Comparison of ENCODE assay signal across 16 cellular contexts in the genomic region with DNA sequence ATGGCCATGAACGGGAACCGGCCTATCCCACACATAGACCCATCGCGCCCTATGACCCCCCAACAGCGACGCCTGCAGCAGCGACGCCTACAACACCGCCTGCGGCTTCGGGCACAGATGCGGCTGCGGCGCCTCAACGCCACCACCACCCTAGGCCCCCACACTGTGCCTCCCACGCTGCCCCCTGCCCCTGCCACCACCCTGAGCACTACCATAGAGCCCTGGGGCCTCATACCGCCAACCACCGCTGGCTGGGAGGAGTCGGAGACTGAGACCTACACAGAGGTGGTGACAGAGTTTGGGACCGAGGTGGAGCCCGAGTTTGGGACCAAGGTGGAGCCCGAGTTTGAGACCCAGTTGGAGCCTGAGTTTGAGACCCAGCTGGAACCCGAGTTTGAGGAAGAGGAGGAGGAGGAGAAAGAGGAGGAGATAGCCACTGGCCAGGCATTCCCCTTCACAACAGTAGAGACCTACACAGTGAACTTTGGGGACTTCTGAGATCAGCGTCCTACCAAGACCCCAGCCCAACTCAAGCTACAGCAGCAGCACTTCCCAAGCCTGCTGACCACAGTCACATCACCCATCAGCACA. TPM values are rescaled to one million over a fixed set of nuclear protein-coding genes. Genes with fewer than 3 reads are reported as not detected.
DNase-seq lines count a peak whose midpoint lies in the region; ATAC-seq and TF ChIP-seq lines count a peak whose summit lies in the region.
"Had no signal": no experiment of that assay in that cellular context is flagged by ENCODE, and none has a peak within 500 bp of the region (broad histone marks: within the 10 kb centered on the region; RNA-seq: fewer than 3 reads in every experiment).

No MANE protein-coding gene starts in this region.

- peak overlapping the region; percentile 95 for H3K27ac ChIP-seq in layer of hippocampus (ENCODE audit: low read depth, low read length)
- H3K27ac ChIP-seq: BLaER1, uterus had no signal

- no peak for TF ChIP-seq CTCF in activated CD8-positive, alpha-beta T cell treated with anti-CD3 and anti-CD28 coated beads for 36 hours (IDR thresholded peaks at IDR 0.05)

- DNase-seq in activated CD8-positive, alpha-beta T cell treated with anti-CD3 and anti-CD28 coated beads for 36 hours: no peak
- no peak for DNase-seq in stimulated activated CD4-positive, alpha-beta T cell treated with anti-CD3 and anti-CD28 coated beads, Interleukin-12 subunit alpha, Interleukin-12 subunit beta, amount 100 ng/mL, for 4 hours
- DNase-seq: activated CD4-positive, CD25-positive, alpha-beta regulatory T cell treated with anti-CD3 and anti-CD28 coated beads, Interleukin-2, amount 50 U/mL, for 72 hours; activated naive CD8-positive, alpha-beta T cell treated with anti-CD3 and anti-CD28 coated beads, Interleukin-2, amount 10 ng/mL, durations not matched to agents 7 days and 5 days; activated T-cell treated with anti-CD3 and anti-CD28 coated beads, Interleukin-2, amount 50 U/mL, for 1 hour; GOT3; mesenchymal stem cell; NCI-H1092; RPMI8226; uterus had no signal

- no peak overlapping the region for H3K27ac Mint-ChIP-seq in activated CD8-positive, alpha-beta T cell treated with anti-CD3 and anti-CD28 coated beads for 36 hours
- H3K27ac Mint-ChIP-seq: activated naive CD8-positive, alpha-beta T cell treated with anti-CD3 and anti-CD28 coated beads, Interleukin-2, amount 10 ng/mL, durations not matched to agents 7 days and 5 days; stimulated activated memory B cell treated with anti-CD40 and anti-IgM and Interleukin-4, amounts not matched to agents 10 μg/mL and 1 μg/mL and 100 μg/mL, for 72 hours; T-helper 1 cell treated with Interleukin-12 subunit alpha and Interleukin-12 subunit beta and Interleukin-4 antibody, amounts not matched to agents 30 μg/mL and 1 μg/mL, for 36 hours had no signal

- peak; percentile 10 for ATAC-seq in activated CD8-positive, alpha-beta T cell treated with anti-CD3 and anti-CD28 coated beads for 36 hours
- no peak for ATAC-seq in HG02973 (IDR thresholded peaks at IDR 0.05; ENCODE audit: unreplicated experiment)
- ATAC-seq: gastroesophageal sphincter had no signal

- CTCF ChIA-PET in activated CD8-positive, alpha-beta T cell treated with anti-CD3 and anti-CD28 coated beads for 36 hours (lab: Charles Lee): no interaction called here

- H3K9me3 Mint-ChIP-seq in activated CD8-positive, alpha-beta T cell treated with anti-CD3 and anti-CD28 coated beads for 36 hours: no peaks in the 10 kb centered on the region
- H3K9me3 Mint-ChIP-seq: activated naive CD8-positive, alpha-beta T cell treated with anti-CD3 and anti-CD28 coated beads, Interleukin-2, amount 10 ng/mL, durations not matched to agents 7 days and 5 days; stimulated activated memory B cell treated with anti-CD40 and anti-IgM and Interleukin-4, amounts not matched to agents 10 μg/mL and 1 μg/mL and 100 μg/mL, for 72 hours; T-helper 1 cell treated with Interleukin-12 subunit alpha and Interleukin-12 subunit beta and Interleukin-4 antibody, amounts not matched to agents 30 μg/mL and 1 μg/mL, for 36 hours had no signal

- intact Hi-C loops in activated CD8-positive, alpha-beta T cell treated with anti-CD3 and anti-CD28 coated beads for 36 hours (cut with micrococcal nuclease): no loop called here

- H3K4me3 Mint-ChIP-seq in activated CD8-positive, alpha-beta T cell treated with anti-CD3 and anti-CD28 coated beads for 36 hours: no peak overlapping the region
- H3K4me3 Mint-ChIP-seq: activated naive CD8-positive, alpha-beta T cell treated with anti-CD3 and anti-CD28 coated beads, Interleukin-2, amount 10 ng/mL, durations not matched to agents 7 days and 5 days; stimulated activated memory B cell treated with anti-CD40 and anti-IgM and Interleukin-4, amounts not matched to agents 10 μg/mL and 1 μg/mL and 100 μg/mL, for 72 hours; T-helper 1 cell treated with Interleukin-12 subunit alpha and Interleukin-12 subunit beta and Interleukin-4 antibody, amounts not matched to agents 30 μg/mL and 1 μg/mL, for 36 hours had no signal

- no peaks in the 10 kb centered on the region for H3K4me1 Mint-ChIP-seq in activated CD8-positive, alpha-beta T cell treated with anti-CD3 and anti-CD28 coated beads for 36 hours (ENCODE audit: low read depth)

- no peaks in the 10 kb centered on the region for H3K27me3 ChIP-seq in layer of hippocampus (ENCODE audit: control insufficient read depth, insufficient read depth, low read length)
- H3K27me3 ChIP-seq: BLaER1, gastroesophageal sphincter, uterus had no signal

- H3K27me3 Mint-ChIP-seq in activated CD8-positive, alpha-beta T cell treated with anti-CD3 and anti-CD28 coated beads for 36 hours: no peaks in the 10 kb centered on the region
- H3K27me3 Mint-ChIP-seq: activated naive CD8-positive, alpha-beta T cell treated with anti-CD3 and anti-CD28 coated beads, Interleukin-2, amount 10 ng/mL, durations not matched to agents 7 days and 5 days had no signal

- peaks cover 25% of the 10 kb centered on the region for H3K36me3 Mint-ChIP-seq in activated CD8-positive, alpha-beta T cell treated with anti-CD3 and anti-CD28 coated beads for 36 hours (ENCODE audit: low read depth)

- POLR2A ChIA-PET in activated CD8-positive, alpha-beta T cell treated with anti-CD3 and anti-CD28 coated beads for 36 hours (lab: Charles Lee): interaction anchor here (1.4 to 2.4 kb wide), 3 partner anchors 8 to 48 kb away, joined by 3 to 17 read pairs (median 7); a partner anchor contains a TSS

RNA-seq across cellular contexts. Expression of a gene that starts 9.5 kb away (rescaled TPM):
- 100 to 1,000 TPM; 243 to 251 TPM for total RNA-seq in activated CD8-positive, alpha-beta T cell treated with anti-CD3 and anti-CD28 coated beads for 36 hours

RNA-seq across cellular contexts. Expression of a gene that starts 9.7 kb away (rescaled TPM):
- 10 to 100 TPM; 29.1 to 30.4 TPM for total RNA-seq in activated CD8-positive, alpha-beta T cell treated with anti-CD3 and anti-CD28 coated beads for 36 hours

RNA-seq across cellular contexts. Expression of a gene that starts 27.3 kb away (rescaled TPM):
- total RNA-seq in activated CD8-positive, alpha-beta T cell treated with anti-CD3 and anti-CD28 coated beads for 36 hours: not detected
- total RNA-seq: activated naive CD8-positive, alpha-beta T cell treated with anti-CD3 and anti-CD28 coated beads, Interleukin-2, amount 10 ng/mL, durations not matched to agents 7 days and 5 days; gastroesophageal sphincter; uterus had no signal

RNA-seq across cellular contexts. Expression of a gene that starts 31.5 kb away (rescaled TPM):
- 10 to 100 TPM; 35.4 to 37.2 TPM for total RNA-seq in activated CD8-positive, alpha-beta T cell treated with anti-CD3 and anti-CD28 coated beads for 36 hours

RNA-seq across cellular contexts. Expression of a gene that starts 48.5 kb away (rescaled TPM):
- under 1 TPM in 1 of 2 experiments, not detected in 1; 0.49 TPM for total RNA-seq in activated CD8-positive, alpha-beta T cell treated with anti-CD3 and anti-CD28 coated beads for 36 hours
